In the genomic region with DNA sequence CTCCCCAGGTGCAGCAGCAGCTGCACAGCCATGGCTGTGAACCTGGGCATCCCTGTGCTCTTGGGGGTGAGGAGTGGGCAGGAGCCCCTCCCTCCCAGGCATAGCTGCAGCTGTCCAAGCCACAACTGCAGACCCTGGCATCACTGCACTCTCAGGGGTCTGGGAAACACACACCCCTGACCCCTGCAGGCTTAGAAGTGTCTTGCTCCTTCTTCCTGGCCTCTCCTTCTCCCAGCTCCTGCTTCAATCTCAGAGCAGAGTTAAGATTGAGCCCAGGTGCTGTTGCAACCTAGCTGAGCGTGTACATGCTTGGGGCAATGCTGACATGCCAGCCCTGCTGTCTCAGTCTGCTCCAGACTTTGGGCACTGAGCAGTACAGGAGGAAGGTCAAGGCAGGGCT, we compare ENCODE assay signal across 27 cellular contexts.
"Had no signal": no experiment of that assay in that cellular context is flagged by ENCODE, and none has a peak within 500 bp of the region (broad histone marks: within the 10 kb centered on the region; RNA-seq: fewer than 3 reads in every experiment).

No MANE protein-coding gene starts in this region.

- DNase-seq: cortex of kidney; effector memory CD8-positive, alpha-beta T cell; heart left ventricle; left cardiac atrium; mesenchymal stem cell; mucosa of descending colon; naive B cell; stimulated activated CD4-positive, alpha-beta T cell treated with anti-CD3 and anti-CD28 coated beads, Interleukin-12 subunit alpha, Interleukin-12 subunit beta, amount 100 ng/mL, for 4 hours; stimulated activated CD4-positive, alpha-beta T cell treated with anti-CD3 and anti-CD28 coated beads, Interleukin-1b, Interleukin-23, amount 100 ng/mL, for 48 hours; stimulated activated CD4-positive, alpha-beta T cell treated with anti-CD3 and anti-CD28 coated beads, Interleukin-4, amount 100 ng/mL, for 1 hour; stimulated activated CD8-positive, alpha-beta memory T cell treated with anti-CD3 and anti-CD28 coated beads, Interleukin-4, amount 100 ng/mL, for 48 hours; stimulated activated naive CD4-positive, alpha-beta T cell; stimulated activated naive CD8-positive, alpha-beta T cell treated with anti-CD3 and anti-CD28 coated beads, Interleukin-15, amount 100 ng/mL, for 72 hours; transverse colon had no signal

- H3K27me3 ChIP-seq: heart left ventricle, hepatocyte, left lung, right atrium auricular region, suprapubic skin, transverse colon had no signal

- H3K27me3 Mint-ChIP-seq: effector memory CD8-positive, alpha-beta T cell; naive B cell; natural killer cell treated with Interleukin-12 subunit alpha and Interleukin-12 subunit beta and Interleukin-15 and Interleukin-18, amount 100 ng/mL, for 72 hours; progenitor cell of endocrine pancreas; stimulated activated naive CD8-positive, alpha-beta T cell treated with anti-CD3 and anti-CD28 coated beads, Interleukin-15, amount 100 ng/mL, for 72 hours had no signal

- H3K4me1 Mint-ChIP-seq: mesothelial cell of epicardium; neural crest cell; stimulated activated naive CD8-positive, alpha-beta T cell treated with anti-CD3 and anti-CD28 coated beads, Interleukin-15, amount 100 ng/mL, for 72 hours had no signal

- H3K36me3 ChIP-seq: heart left ventricle, left lung, right atrium auricular region, suprapubic skin, transverse colon had no signal

- H3K9me3 ChIP-seq: heart left ventricle, right atrium auricular region, suprapubic skin, transverse colon had no signal

- H3K27ac ChIP-seq: heart left ventricle, hepatocyte, left lung, parathyroid adenoma, right atrium auricular region, suprapubic skin, transverse colon had no signal

- H3K9me3 Mint-ChIP-seq: mesothelial cell of epicardium, neural crest cell had no signal

- ATAC-seq: effector memory CD8-positive, alpha-beta T cell; heart left ventricle; left cardiac atrium; left lung; mucosa of descending colon; sciatic nerve; stimulated activated naive CD8-positive, alpha-beta T cell treated with anti-CD3 and anti-CD28 coated beads, Interleukin-15, amount 100 ng/mL, for 72 hours had no signal

- H3K4me3 Mint-ChIP-seq: effector memory CD8-positive, alpha-beta T cell; mesothelial cell of epicardium; naive B cell; natural killer cell treated with Interleukin-12 subunit alpha and Interleukin-12 subunit beta and Interleukin-15 and Interleukin-18, amount 100 ng/mL, for 72 hours; neural crest cell; stimulated activated naive CD8-positive, alpha-beta T cell treated with anti-CD3 and anti-CD28 coated beads, Interleukin-15, amount 100 ng/mL, for 72 hours had no signal

- H3K27ac Mint-ChIP-seq: effector memory CD8-positive, alpha-beta T cell; mesothelial cell of epicardium; naive B cell; natural killer cell treated with Interleukin-12 subunit alpha and Interleukin-12 subunit beta and Interleukin-15 and Interleukin-18, amount 100 ng/mL, for 72 hours; progenitor cell of endocrine pancreas; stimulated activated naive CD8-positive, alpha-beta T cell treated with anti-CD3 and anti-CD28 coated beads, Interleukin-15, amount 100 ng/mL, for 72 hours had no signal

- H3K4me1 ChIP-seq: heart left ventricle, left lung, parathyroid adenoma, right atrium auricular region, suprapubic skin, transverse colon had no signal

- FAIRE-seq: frontal cortex, islet of Langerhans had no signal

- H3K4me3 ChIP-seq: heart left ventricle, hepatocyte, left lung, mucosa of descending colon, right atrium auricular region, smooth muscle cell, suprapubic skin, transverse colon had no signal

- H3K36me3 Mint-ChIP-seq: mesothelial cell of epicardium; naive B cell; natural killer cell treated with Interleukin-12 subunit alpha and Interleukin-12 subunit beta and Interleukin-15 and Interleukin-18, amount 100 ng/mL, for 72 hours had no signal
